In genomic region chr2:110674620-110675555, GRCh38 we compare ENCODE assay signal across 8 cellular contexts. TPM values are rescaled to one million over a fixed set of nuclear protein-coding genes. Genes with fewer than 3 reads are reported as not detected.
DNase-seq lines count a peak whose midpoint lies in the region; TF ChIP-seq lines count a peak whose summit lies in the region.

No MANE protein-coding gene starts in this region.

- TF ChIP-seq CTCF in HFFc6 (IDR thresholded peaks at IDR 0.05): no peak
- no peak for TF ChIP-seq CTCF in MM.1S (IDR thresholded peaks at IDR 0.05; ENCODE audit: low read length)

- peaks cover 78% of the 10 kb centered on the region for H3K79me2 ChIP-seq in MM.1S (ENCODE audit: low read length)

- peaks cover 18% of the 10 kb centered on the region for H3K4me1 ChIP-seq in MM.1S (ENCODE audit: low read length)

- H3K27ac Mint-ChIP-seq in activated naive CD4-positive, alpha-beta T cell treated with anti-CD3 and anti-CD28 coated beads, Interleukin-2, amount 50 U/mL, for 24 hours: peak overlapping the region; percentile 2
- peak overlapping the region; percentile 82 for H3K27ac Mint-ChIP-seq in HFFc6
- H3K27ac Mint-ChIP-seq in activated T-helper 1 cell treated with anti-CD3 and anti-CD28 coated beads, Interleukin-12 subunit alpha, Interleukin-12 subunit beta, Interleukin-2, Interleukin-4 antibody, amounts not matched to agents 30 ng/mL and 10 ng/mL and 1 ng/mL, durations not matched to agents 14 hours and 24 hours and 36 hours: peak overlapping the region; percentile 91

- H3K9me2 ChIP-seq in MM.1S (replicated peaks; ENCODE audit: insufficient read depth, low read length): no peaks in the 10 kb centered on the region

- H4K20me1 ChIP-seq in MM.1S (ENCODE audit: insufficient read depth, low read length): no peaks in the 10 kb centered on the region

- no peak overlapping the region for H3K4me3 Mint-ChIP-seq in activated naive CD4-positive, alpha-beta T cell treated with anti-CD3 and anti-CD28 coated beads, Interleukin-2, amount 50 U/mL, for 24 hours
- peak overlapping the region; percentile 65 for H3K4me3 Mint-ChIP-seq in HFFc6
- peak overlapping the region; percentile 78 for H3K4me3 Mint-ChIP-seq in activated T-helper 1 cell treated with anti-CD3 and anti-CD28 coated beads, Interleukin-12 subunit alpha, Interleukin-12 subunit beta, Interleukin-2, Interleukin-4 antibody, amounts not matched to agents 30 ng/mL and 10 ng/mL and 1 ng/mL, durations not matched to agents 14 hours and 24 hours and 36 hours

- no peaks in the 10 kb centered on the region for H3K27me3 Mint-ChIP-seq in activated naive CD4-positive, alpha-beta T cell treated with anti-CD3 and anti-CD28 coated beads, Interleukin-2, amount 50 U/mL, for 24 hours
- peaks cover 5% of the 10 kb centered on the region; the same call in 1 of the 2 replicates for H3K27me3 Mint-ChIP-seq in HFFc6 (ENCODE audit: insufficient read depth)
- H3K27me3 Mint-ChIP-seq in activated T-helper 1 cell treated with anti-CD3 and anti-CD28 coated beads, Interleukin-12 subunit alpha, Interleukin-12 subunit beta, Interleukin-2, Interleukin-4 antibody, amounts not matched to agents 30 ng/mL and 10 ng/mL and 1 ng/mL, durations not matched to agents 14 hours and 24 hours and 36 hours (ENCODE audit: insufficient read depth): no peaks in the 10 kb centered on the region

- no peak for DNase-seq in activated naive CD4-positive, alpha-beta T cell (lab: John Stamatoyannopoulos, UW)
- DNase-seq in HFFc6 (peak; percentile 46), MM.1S (peak; percentile 95), medulla oblongata (ENCODE audit: extremely low spot score) (peak; percentile 18)
- DNase-seq in activated T-helper 1 cell treated with anti-CD3 and anti-CD28 coated beads, Interleukin-12 subunit alpha, Interleukin-12 subunit beta, Interleukin-2, Interleukin-4 antibody, amounts not matched to agents 30 ng/mL and 10 ng/mL and 1 ng/mL, durations not matched to agents 14 hours and 24 hours and 36 hours (ENCODE audit: low spot score): peak; percentile 41
- DNase-seq in effector CD8-positive, alpha-beta T cell (lab: John Stamatoyannopoulos, UW): no peak
- DNase-seq in effector CD4-positive, alpha-beta T cell: no peak

- H3K27me3 ChIP-seq in MM.1S (replicated peaks; ENCODE audit: insufficient read depth, low read length): no peaks in the 10 kb centered on the region

- peak overlapping the region; percentile 96 for H3K9ac ChIP-seq in MM.1S (ENCODE audit: low read length)

- peak overlapping the region; percentile 40 for H3K4me3 ChIP-seq in MM.1S (ENCODE audit: low read length)

- H3F3A ChIP-seq in MM.1S (ENCODE audit: insufficient read depth, low read length): peaks cover 43% of the 10 kb centered on the region

- no peaks in the 10 kb centered on the region for H3K9me3 ChIP-seq in MM.1S (replicated peaks; ENCODE audit: insufficient read depth, low read length)

- no peaks in the 10 kb centered on the region for H3K36me3 Mint-ChIP-seq in activated naive CD4-positive, alpha-beta T cell treated with anti-CD3 and anti-CD28 coated beads, Interleukin-2, amount 50 U/mL, for 24 hours
- peaks cover 13% of the 10 kb centered on the region; the same call in 1 of the 2 replicates for H3K36me3 Mint-ChIP-seq in HFFc6 (ENCODE audit: low read depth)
- H3K36me3 Mint-ChIP-seq in activated T-helper 1 cell treated with anti-CD3 and anti-CD28 coated beads, Interleukin-12 subunit alpha, Interleukin-12 subunit beta, Interleukin-2, Interleukin-4 antibody, amounts not matched to agents 30 ng/mL and 10 ng/mL and 1 ng/mL, durations not matched to agents 14 hours and 24 hours and 36 hours (ENCODE audit: low read depth): peaks cover 25% of the 10 kb centered on the region

- peak overlapping the region; percentile 95 for H3K27ac ChIP-seq in MM.1S (ENCODE audit: low read length)

- peaks cover 16% of the 10 kb centered on the region for H3K4me1 Mint-ChIP-seq in activated naive CD4-positive, alpha-beta T cell treated with anti-CD3 and anti-CD28 coated beads, Interleukin-2, amount 50 U/mL, for 24 hours
- peaks cover 45% of the 10 kb centered on the region for H3K4me1 Mint-ChIP-seq in HFFc6 (ENCODE audit: low read depth)
- H3K4me1 Mint-ChIP-seq in activated T-helper 1 cell treated with anti-CD3 and anti-CD28 coated beads, Interleukin-12 subunit alpha, Interleukin-12 subunit beta, Interleukin-2, Interleukin-4 antibody, amounts not matched to agents 30 ng/mL and 10 ng/mL and 1 ng/mL, durations not matched to agents 14 hours and 24 hours and 36 hours (ENCODE audit: low read depth): peaks cover 63% of the 10 kb centered on the region

- peaks cover 6% of the 10 kb centered on the region; the same call in 1 of the 2 replicates for H3K36me3 ChIP-seq in MM.1S (replicated peaks; ENCODE audit: insufficient read depth, low read length)

- no peaks in the 10 kb centered on the region for H3K9me3 Mint-ChIP-seq in activated naive CD4-positive, alpha-beta T cell treated with anti-CD3 and anti-CD28 coated beads, Interleukin-2, amount 50 U/mL, for 24 hours
- H3K9me3 Mint-ChIP-seq in HFFc6: no peaks in the 10 kb centered on the region
- H3K9me3 Mint-ChIP-seq in activated T-helper 1 cell treated with anti-CD3 and anti-CD28 coated beads, Interleukin-12 subunit alpha, Interleukin-12 subunit beta, Interleukin-2, Interleukin-4 antibody, amounts not matched to agents 30 ng/mL and 10 ng/mL and 1 ng/mL, durations not matched to agents 14 hours and 24 hours and 36 hours: no peaks in the 10 kb centered on the region

- peak overlapping the region; percentile 50; the same call in 1 of the 2 replicates for H2AFZ ChIP-seq in MM.1S (ENCODE audit: low read length)

- intact Hi-C loops in activated T-helper 1 cell treated with anti-CD3 and anti-CD28 coated beads, Interleukin-12 subunit alpha, Interleukin-12 subunit beta, Interleukin-2, Interleukin-4 antibody, amounts not matched to agents 30 ng/mL and 10 ng/mL and 1 ng/mL, durations not matched to agents 14 hours and 24 hours and 36 hours (cut with micrococcal nuclease): loop anchor here (5.0 to 10.0 kb wide), 4 partner anchors 192 to 1380 kb away; partner anchors contain the start of gene TMEM87B

- peak overlapping the region; percentile 92 for H3K4me2 ChIP-seq in MM.1S (ENCODE audit: low read depth, low read length)

RNA-seq across cellular contexts. Expression of gene BUB1, which starts 3.0 kb away (rescaled TPM):
- total RNA-seq in HFFc6 (2021; fragmentation: NEBNext Ultra II Directional; extraction: Animal tissue kit (Norgen Biotek cat#: 25700)): 10 to 100 TPM; 16.6 to 52.3 (median 47.6) TPM
- 56.1 and 61.9 TPM in 2 replicates for total RNA-seq in activated T-helper 1 cell treated with anti-CD3 and anti-CD28 coated beads, Interleukin-12 subunit alpha, Interleukin-12 subunit beta, Interleukin-2, Interleukin-4 antibody, amounts not matched to agents 30 ng/mL and 10 ng/mL and 1 ng/mL, durations not matched to agents 14 hours and 24 hours and 36 hours

RNA-seq across cellular contexts. Expression of gene ACOXL, which starts 57.5 kb away (rescaled TPM):
- not detected for total RNA-seq in HFFc6 (2021; fragmentation: NEBNext Ultra II Directional; extraction: Animal tissue kit (Norgen Biotek cat#: 25700))
- 0.83 and 1.1 TPM in 2 replicates for total RNA-seq in activated T-helper 1 cell treated with anti-CD3 and anti-CD28 coated beads, Interleukin-12 subunit alpha, Interleukin-12 subunit beta, Interleukin-2, Interleukin-4 antibody, amounts not matched to agents 30 ng/mL and 10 ng/mL and 1 ng/mL, durations not matched to agents 14 hours and 24 hours and 36 hours

Comparison
In these comparisons a context has a peak if more than half of its experiments do, and no peak if none do; other contexts are left out.
1. H3K27ac Mint-ChIP-seq: peak in every context shown above with its lines; median percentile 91 in activated T-helper 1 cell treated with anti-CD3 and anti-CD28 coated beads, Interleukin-12 subunit alpha, Interleukin-12 subunit beta, Interleukin-2, Interleukin-4 antibody, amounts not matched to agents 30 ng/mL and 10 ng/mL and 1 ng/mL, durations not matched to agents 14 hours and 24 hours and 36 hours; 82 in HFFc6; 2 in activated naive CD4-positive, alpha-beta T cell treated with anti-CD3 and anti-CD28 coated beads, Interleukin-2, amount 50 U/mL, for 24 hours.
2. DNase-seq: peak in HFFc6 (single experiment), MM.1S (single experiment), activated T-helper 1 cell treated with anti-CD3 and anti-CD28 coated beads, Interleukin-12 subunit alpha, Interleukin-12 subunit beta, Interleukin-2, Interleukin-4 antibody, amounts not matched to agents 30 ng/mL and 10 ng/mL and 1 ng/mL, durations not matched to agents 14 hours and 24 hours and 36 hours (single experiment) and medulla oblongata (single experiment); none in activated naive CD4-positive, alpha-beta T cell (0 of 4), effector CD8-positive, alpha-beta T cell (single experiment) and effector CD4-positive, alpha-beta T cell (single experiment).